In genomic region chr1:2545754-2546514, GRCh38 we compare ENCODE assay signal across 8 cellular contexts. TPM values are rescaled to one million over a fixed set of nuclear protein-coding genes. Genes with fewer than 3 reads are reported as not detected.
A peak's percentile ranks its signal among the peaks of the same experiment; 100 is the strongest.
DNase-seq lines count a peak whose midpoint lies in the region; ATAC-seq, FAIRE-seq and TF ChIP-seq lines count a peak whose summit lies in the region.

No MANE protein-coding gene starts in this region.

- no peaks in the 10 kb centered on the region for H3K27me3 ChIP-seq in neural progenitor cell
- H3K27me3 ChIP-seq in stomach smooth muscle (ENCODE audit: control insufficient read depth in 1 of 2, insufficient read depth in 2 of 2, low read length in 2 of 2) = peaks cover 12 to 49% of the 10 kb centered on the region in 2 donors

- FAIRE-seq in RCC 7860 (lab: Jason Lieb, UNC) = no peak

- peak; percentile 30 for ATAC-seq in GM21390 (IDR thresholded peaks at IDR 0.05; ENCODE audit: unreplicated experiment)

- H3K4me1 ChIP-seq in neural progenitor cell = peaks cover 51% of the 10 kb centered on the region
- H3K4me1 ChIP-seq in stomach smooth muscle (ENCODE audit: control insufficient read depth, insufficient read depth, low read length) = peaks cover 51% of the 10 kb centered on the region

- intact Hi-C loops in activated T-helper 2 cell treated with anti-CD3 and anti-CD28 coated beads, Interferon-gamma antibody, Interleukin-2, Interleukin-4, amounts not matched to agents 10 μg/mL and 5 μg/mL and 100 μg/mL, durations not matched to agents 14 hours and 24 hours and 36 hours (cut with micrococcal nuclease) = loop anchor here (10.0 kb wide), 1 partner anchor 99 kb away; no protein-coding TSS in a partner anchor

- no peak overlapping the region for H2AFZ ChIP-seq in neural progenitor cell (replicated peaks)

- H3K27ac ChIP-seq in neural progenitor cell (peak overlapping the region; percentile 99), stomach smooth muscle (ENCODE audit: low read length) (peak overlapping the region; percentile 41)

- TF ChIP-seq CTCF in fibroblast of pulmonary artery (IDR thresholded peaks at IDR 0.05; ENCODE audit: low read length, missing control alignments) = no peak
- TF ChIP-seq CTCF in neural progenitor cell (IDR thresholded peaks at IDR 0.05) = no peak

- H3K36me3 ChIP-seq in neural progenitor cell (no peaks in the 10 kb centered on the region), stomach smooth muscle (ENCODE audit: control insufficient read depth in 2 of 2, insufficient read depth in 2 of 2, low read length in 2 of 2) (no peaks in the 10 kb centered on the region)

- peak overlapping the region; percentile 85 for H3K4me3 Mint-ChIP-seq in activated T-helper 2 cell treated with anti-CD3 and anti-CD28 coated beads, Interferon-gamma antibody, Interleukin-2, Interleukin-4, amounts not matched to agents 10 μg/mL and 5 μg/mL and 100 μg/mL, durations not matched to agents 14 hours and 24 hours and 36 hours (ENCODE audit: low read depth)
- peak overlapping the region; percentile 91 for H3K4me3 Mint-ChIP-seq in neural progenitor cell

- H3K27ac Mint-ChIP-seq in activated T-helper 2 cell treated with anti-CD3 and anti-CD28 coated beads, Interferon-gamma antibody, Interleukin-2, Interleukin-4, amounts not matched to agents 10 μg/mL and 5 μg/mL and 100 μg/mL, durations not matched to agents 14 hours and 24 hours and 36 hours = no peak overlapping the region
- H3K27ac Mint-ChIP-seq in neural progenitor cell = peak overlapping the region; percentile 95

- H3K4me3 ChIP-seq in fibroblast of pulmonary artery (replicated peaks; ENCODE audit: low read depth, low read length) (peak overlapping the region; percentile 45), neural progenitor cell (peak overlapping the region; percentile 68), stomach smooth muscle (ENCODE audit: low read length in 2 of 2) (peak overlapping the region in 1 of 2 donors; percentile 67)

- H3K27me3 Mint-ChIP-seq in activated T-helper 2 cell treated with anti-CD3 and anti-CD28 coated beads, Interferon-gamma antibody, Interleukin-2, Interleukin-4, amounts not matched to agents 10 μg/mL and 5 μg/mL and 100 μg/mL, durations not matched to agents 14 hours and 24 hours and 36 hours (ENCODE audit: low read depth) = peaks cover 7% of the 10 kb centered on the region
- H3K27me3 Mint-ChIP-seq in neural progenitor cell (ENCODE audit: insufficient read depth, low read depth) = peaks cover 2% of the 10 kb centered on the region

- peak; percentile 90 for DNase-seq in COR-L47 (lab: John Stamatoyannopoulos, UW)
- DNase-seq in HuH-7.5 (ENCODE audit: low spot score) = peak; percentile 96
- DNase-seq in RCC 7860 (ENCODE audit: low spot score) = peak; percentile 54
- peak; percentile 86 for DNase-seq in activated T-helper 2 cell treated with anti-CD3 and anti-CD28 coated beads, Interferon-gamma antibody, Interleukin-2, Interleukin-4, amounts not matched to agents 10 μg/mL and 5 μg/mL and 100 μg/mL, durations not matched to agents 14 hours and 24 hours and 36 hours (ENCODE audit: low spot score)
- peak; percentile 59 for DNase-seq in fibroblast of pulmonary artery (ENCODE audit: low read depth)
- peak; percentile 98 for DNase-seq in neural progenitor cell (ENCODE audit: low spot score)

- peak overlapping the region; percentile 92 for H3K4me2 ChIP-seq in neural progenitor cell

- no peaks in the 10 kb centered on the region for H3K9me3 Mint-ChIP-seq in activated T-helper 2 cell treated with anti-CD3 and anti-CD28 coated beads, Interferon-gamma antibody, Interleukin-2, Interleukin-4, amounts not matched to agents 10 μg/mL and 5 μg/mL and 100 μg/mL, durations not matched to agents 14 hours and 24 hours and 36 hours
- H3K9me3 Mint-ChIP-seq in neural progenitor cell = no peaks in the 10 kb centered on the region

- H3K9me3 ChIP-seq in neural progenitor cell (ENCODE audit: low read depth) (no peaks in the 10 kb centered on the region), stomach smooth muscle (ENCODE audit: control insufficient read depth in 2 of 2, low read length in 2 of 2) (no peaks in the 10 kb centered on the region)

- peaks cover 5% of the 10 kb centered on the region for H3K36me3 Mint-ChIP-seq in activated T-helper 2 cell treated with anti-CD3 and anti-CD28 coated beads, Interferon-gamma antibody, Interleukin-2, Interleukin-4, amounts not matched to agents 10 μg/mL and 5 μg/mL and 100 μg/mL, durations not matched to agents 14 hours and 24 hours and 36 hours (ENCODE audit: low read depth)
- H3K36me3 Mint-ChIP-seq in neural progenitor cell = no peaks in the 10 kb centered on the region

- H4K20me1 ChIP-seq in neural progenitor cell (ENCODE audit: low read depth) = peaks cover 13% of the 10 kb centered on the region

- H3K4me1 Mint-ChIP-seq in activated T-helper 2 cell treated with anti-CD3 and anti-CD28 coated beads, Interferon-gamma antibody, Interleukin-2, Interleukin-4, amounts not matched to agents 10 μg/mL and 5 μg/mL and 100 μg/mL, durations not matched to agents 14 hours and 24 hours and 36 hours (ENCODE audit: low read depth) = peaks cover 15% of the 10 kb centered on the region
- peaks cover 55% of the 10 kb centered on the region for H3K4me1 Mint-ChIP-seq in neural progenitor cell

- H3K79me2 ChIP-seq in neural progenitor cell (ENCODE audit: low read depth) = no peaks in the 10 kb centered on the region

- peaks cover 75% of the 10 kb centered on the region for H3F3A ChIP-seq in neural progenitor cell (ENCODE audit: low read depth)

- peak overlapping the region; percentile 80 for H3K9ac ChIP-seq in neural progenitor cell
- no peak overlapping the region for H3K9ac ChIP-seq in stomach smooth muscle (ENCODE audit: low read length in 2 of 2)

RNA-seq across cellular contexts. Expression of gene TNFRSF14, which starts 10.2 kb away (rescaled TPM):
- 191 and 199 TPM in 2 replicates for total RNA-seq in activated T-helper 2 cell treated with anti-CD3 and anti-CD28 coated beads, Interferon-gamma antibody, Interleukin-2, Interleukin-4, amounts not matched to agents 10 μg/mL and 5 μg/mL and 100 μg/mL, durations not matched to agents 14 hours and 24 hours and 36 hours
- 0.65 TPM in 1 of 2 replicates, not detected in the other for total RNA-seq in neural progenitor cell (ENCODE audit: low replicate concordance)

RNA-seq across cellular contexts. Expression of gene HES5, which starts 15.9 kb away (rescaled TPM):
- not detected in 2 replicates for total RNA-seq in activated T-helper 2 cell treated with anti-CD3 and anti-CD28 coated beads, Interferon-gamma antibody, Interleukin-2, Interleukin-4, amounts not matched to agents 10 μg/mL and 5 μg/mL and 100 μg/mL, durations not matched to agents 14 hours and 24 hours and 36 hours
- total RNA-seq in neural progenitor cell (ENCODE audit: low replicate concordance) = 6.4 and 28.2 TPM in 2 replicates

RNA-seq across cellular contexts. Expression of gene PANK4, which starts 19.5 kb away (rescaled TPM):
- 49.1 and 52.2 TPM in 2 replicates for total RNA-seq in activated T-helper 2 cell treated with anti-CD3 and anti-CD28 coated beads, Interferon-gamma antibody, Interleukin-2, Interleukin-4, amounts not matched to agents 10 μg/mL and 5 μg/mL and 100 μg/mL, durations not matched to agents 14 hours and 24 hours and 36 hours
- 30.6 and 53.9 TPM in 2 replicates for total RNA-seq in neural progenitor cell (ENCODE audit: low replicate concordance)

RNA-seq across cellular contexts. Expression of gene PRXL2B, which starts 40.6 kb away (rescaled TPM):
- total RNA-seq in activated T-helper 2 cell treated with anti-CD3 and anti-CD28 coated beads, Interferon-gamma antibody, Interleukin-2, Interleukin-4, amounts not matched to agents 10 μg/mL and 5 μg/mL and 100 μg/mL, durations not matched to agents 14 hours and 24 hours and 36 hours = 26.5 and 28.4 TPM in 2 replicates
- 10.0 and 29.6 TPM in 2 replicates for total RNA-seq in neural progenitor cell (ENCODE audit: low replicate concordance)

Comparison
In these comparisons a context has a peak if more than half of its experiments do, and no peak if none do; other contexts are left out.
1. RNA of gene TNFRSF14, which starts 10.2 kb away (total RNA-seq): 191 to 199 TPM in activated T-helper 2 cell treated with anti-CD3 and anti-CD28 coated beads, Interferon-gamma antibody, Interleukin-2, Interleukin-4, amounts not matched to agents 10 μg/mL and 5 μg/mL and 100 μg/mL, durations not matched to agents 14 hours and 24 hours and 36 hours; 0.65 TPM in neural progenitor cell; every median in the first group is over 100 times any median in the second.
2. Peak in every context shown above with its lines, with median percentiles within 50 percentile points of each other: DNase-seq.